In the genomic region with DNA sequence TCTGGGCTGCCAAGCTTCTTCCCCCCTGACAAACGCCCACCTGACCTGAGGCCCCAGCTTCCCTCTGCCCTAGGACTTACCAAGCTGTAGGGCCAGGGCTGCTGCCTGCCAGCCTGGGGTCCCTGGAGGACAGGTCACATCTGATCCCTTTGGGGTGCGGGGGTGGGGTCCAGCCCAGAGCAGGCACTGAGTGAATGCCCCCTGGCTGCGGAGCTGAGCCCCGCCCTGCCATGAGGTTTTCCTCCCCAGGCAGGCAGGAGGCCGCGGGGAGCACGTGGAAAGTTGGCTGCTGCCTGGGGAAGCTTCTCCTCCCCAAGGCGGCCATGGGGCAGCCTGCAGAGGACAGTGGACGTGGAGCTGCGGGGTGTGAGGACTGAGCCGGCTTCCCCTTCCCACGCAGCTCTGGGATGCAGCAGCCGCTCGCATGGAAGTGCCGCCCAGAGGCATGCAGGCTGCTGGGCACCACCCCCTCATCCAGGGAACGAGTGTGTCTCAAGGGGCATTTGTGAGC, we compare ENCODE assay signal across 17 cellular contexts. TPM values are rescaled to one million over a fixed set of nuclear protein-coding genes. Genes with fewer than 3 reads are reported as not detected.
A peak's percentile ranks its signal among the peaks of the same experiment; 100 is the strongest.
DNase-seq lines count a peak whose midpoint lies in the region; ATAC-seq and TF ChIP-seq lines count a peak whose summit lies in the region.
"Had no signal": no experiment of that assay in that cellular context is flagged by ENCODE, and none has a peak within 500 bp of the region (broad histone marks: within the 10 kb centered on the region; RNA-seq: fewer than 3 reads in every experiment).

No MANE protein-coding gene starts in this region.

- H3K18ac ChIP-seq in H9 (ENCODE audit: insufficient read length, low read depth, low read length): peak overlapping the region; percentile 19
- H3K18ac ChIP-seq in mesendoderm (ENCODE audit: low read length): no peak overlapping the region

- H3K36me3 ChIP-seq in skeletal muscle satellite cell (ENCODE audit: insufficient read depth, low read length): no peaks in the 10 kb centered on the region
- H3K36me3 ChIP-seq in mesendoderm (ENCODE audit: control insufficient read depth, insufficient read depth, low read length): no peaks in the 10 kb centered on the region

- H2AFZ ChIP-seq in H9 (ENCODE audit: low read length): no peak overlapping the region

- H3K4ac ChIP-seq in H9 (ENCODE audit: low read depth, low read length) (no peak overlapping the region), mesendoderm (ENCODE audit: low read depth, low read length) (no peak overlapping the region)

- H3K27ac ChIP-seq in H9 (ENCODE audit: insufficient read length, low read depth, low read length): no peak overlapping the region
- H3K27ac ChIP-seq in mesendoderm (ENCODE audit: low read depth, low read length): no peak overlapping the region
- H3K27ac ChIP-seq: HL-60, psoas muscle had no signal

- H3K79me1 ChIP-seq in H9 (ENCODE audit: insufficient read depth, low read depth, low read length, poor library complexity, severe bottlenecking): no peaks in the 10 kb centered on the region
- H3K79me1 ChIP-seq in mesendoderm (ENCODE audit: low read length): no peaks in the 10 kb centered on the region

- H4K20me1 ChIP-seq in H9 (ENCODE audit: control insufficient read depth, insufficient read depth, insufficient read length): no peaks in the 10 kb centered on the region

- H3K4me3 Mint-ChIP-seq in H9 (no peak overlapping the region), chondrocyte (ENCODE audit: unreplicated experiment) (no peak overlapping the region), T-helper 17 cell (no peak overlapping the region)
- H3K4me3 Mint-ChIP-seq: activated T-helper 17 cell treated with anti-CD3 and anti-CD28 coated beads, Interleukin-2, amount 50 U/mL, for 72 hours; CD4-positive, alpha-beta T cell; T-helper 1 cell treated with Interleukin-12 subunit alpha and Interleukin-12 subunit beta and Interleukin-4 antibody, amounts not matched to agents 30 μg/mL and 1 μg/mL, for 36 hours had no signal

- H4K8ac ChIP-seq in H9 (replicated peaks; ENCODE audit: insufficient read length, low read depth, low read length) (no peak overlapping the region), mesendoderm (ENCODE audit: low read depth, low read length) (no peak overlapping the region)

- H3K79me2 ChIP-seq in H9 (ENCODE audit: insufficient read depth, low read length) (no peaks in the 10 kb centered on the region), mesendoderm (ENCODE audit: control insufficient read depth, insufficient read depth, low read length) (no peaks in the 10 kb centered on the region)

- H3K36me3 Mint-ChIP-seq in H9 (ENCODE audit: insufficient read depth in 1 of 3, low read depth in 3 of 3) (no peaks in the 10 kb centered on the region), chondrocyte (ENCODE audit: low read depth) (peaks cover 5% of the 10 kb centered on the region), T-helper 17 cell (ENCODE audit: low read depth) (peaks cover 2% of the 10 kb centered on the region)

- peak overlapping the region; percentile 1; the same call in 1 of the 2 replicates for H3K14ac ChIP-seq in H9 (ENCODE audit: insufficient read depth, low read length)

- H2BK15ac ChIP-seq in H9 (ENCODE audit: low read depth, low read length) (no peak overlapping the region), mesendoderm (replicated peaks; ENCODE audit: low read depth) (no peak overlapping the region)

- WGBS in H9 (ENCODE audit: extremely low coverage, insufficient read length, low lambda C conversion rate): no CpG with 5 or more reads among the region's 16 CpGs
- WGBS in mesendoderm (ENCODE audit: extremely low coverage, insufficient coverage, low lambda C conversion rate): no CpG with 5 or more reads among the region's 16 CpGs

- H3K23ac ChIP-seq in H9 (ENCODE audit: insufficient read length, low read depth, low read length) (no peak overlapping the region), mesendoderm (ENCODE audit: low read length) (no peak overlapping the region)

- H3K4me1 Mint-ChIP-seq in H9: peaks cover 4 to 9% of the 10 kb centered on the region in 2 experiments
- peaks cover 17% of the 10 kb centered on the region for H3K4me1 Mint-ChIP-seq in chondrocyte (ENCODE audit: low read depth)
- H3K4me1 Mint-ChIP-seq in T-helper 17 cell: no peaks in the 10 kb centered on the region
- H3K4me1 Mint-ChIP-seq: activated T-helper 17 cell treated with anti-CD3 and anti-CD28 coated beads, Interleukin-2, amount 50 U/mL, for 72 hours had no signal

- H3K23me2 ChIP-seq in H9 (ENCODE audit: insufficient read length, low read depth, low read length, poor library complexity, severe bottlenecking): no peaks in the 10 kb centered on the region

- H3K27ac Mint-ChIP-seq in H9 (no peak overlapping the region), chondrocyte (ENCODE audit: unreplicated experiment) (no peak overlapping the region), T-helper 17 cell (no peak overlapping the region)
- H3K27ac Mint-ChIP-seq: activated T-helper 17 cell treated with anti-CD3 and anti-CD28 coated beads, Interleukin-2, amount 50 U/mL, for 72 hours; CD4-positive, alpha-beta T cell; T-helper 1 cell treated with Interleukin-12 subunit alpha and Interleukin-12 subunit beta and Interleukin-4 antibody, amounts not matched to agents 30 μg/mL and 1 μg/mL, for 36 hours had no signal

- H3K4me1 ChIP-seq in H9 (ENCODE audit: insufficient read depth, low read length): no peaks in the 10 kb centered on the region
- H3K4me1 ChIP-seq in skeletal muscle satellite cell (ENCODE audit: control insufficient read depth, insufficient read depth, low read length): peaks cover 36% of the 10 kb centered on the region
- H3K4me1 ChIP-seq in mesendoderm (ENCODE audit: control insufficient read depth, low read depth, low read length): no peaks in the 10 kb centered on the region

- H2BK120ac ChIP-seq in H9 (ENCODE audit: low read depth, low read length, poor library complexity, severe bottlenecking) (no peak overlapping the region), mesendoderm (ENCODE audit: low read depth, low read length) (no peak overlapping the region)

- no peak overlapping the region for H3K56ac ChIP-seq in H9 (ENCODE audit: insufficient read length, low read depth, low read length)
- H3K56ac ChIP-seq in mesendoderm (ENCODE audit: low read length): no peak overlapping the region

- no peak for ATAC-seq in T-helper 17 cell
- ATAC-seq: activated T-helper 17 cell treated with anti-CD3 and anti-CD28 coated beads, Interleukin-2, amount 50 U/mL, for 72 hours had no signal

- peaks cover 18% of the 10 kb centered on the region for H3K27me3 Mint-ChIP-seq in H9 (ENCODE audit: low read depth)
- H3K27me3 Mint-ChIP-seq in chondrocyte (ENCODE audit: low read depth): peaks cover 7% of the 10 kb centered on the region
- H3K27me3 Mint-ChIP-seq in T-helper 17 cell: peaks cover 27% of the 10 kb centered on the region

- H3T11ph ChIP-seq in H9 (ENCODE audit: low read length): no peak overlapping the region

- H4K5ac ChIP-seq in H9 (ENCODE audit: insufficient read length, low read depth, low read length) (no peak overlapping the region), mesendoderm (ENCODE audit: low read length) (no peak overlapping the region)

- no peak for TF ChIP-seq CTCF in H9 (conservative IDR thresholded peaks at IDR 0.05)
- peak; percentile 20 for TF ChIP-seq CTCF in chondrocyte (IDR thresholded peaks at IDR 0.05)

- DNase-seq in H9 (no peak), chondrocyte (ENCODE audit: low spot score) (peak; percentile 91), iPS-NIHi11 (ENCODE audit: low spot score) (peak; percentile 52), globus pallidus (ENCODE audit: low spot score) (no peak), mesendoderm (no peak), T-helper 17 cell (no peak), T1000 (lab: John Stamatoyannopoulos, UW) (no peak)
- DNase-seq: activated CD4-positive, alpha-beta T cell treated with anti-CD3 and anti-CD28 coated beads, Interleukin-2, amount 50 U/mL, for 1 hour; NCI-H187; NCI-H774; stimulated activated CD4-positive, alpha-beta T cell treated with anti-CD3 and anti-CD28 coated beads, Interleukin-4, amount 100 ng/mL, for 1 hour had no signal

- H2BK20ac ChIP-seq in H9 (ENCODE audit: low read depth, low read length, poor library complexity, severe bottlenecking): no peak overlapping the region

- H3K4me3 ChIP-seq in skeletal muscle satellite cell (ENCODE audit: low read length) (no peak overlapping the region), mesendoderm (ENCODE audit: low read length) (no peak overlapping the region)
- H3K4me3 ChIP-seq: psoas muscle had no signal

- no peak overlapping the region for H3K9ac ChIP-seq in H9 (ENCODE audit: extremely low read depth, insufficient read length, low read length)
- H3K9ac ChIP-seq in skeletal muscle satellite cell (ENCODE audit: low read depth, low read length): no peak overlapping the region
- H3K9ac ChIP-seq in mesendoderm (ENCODE audit: low read length): no peak overlapping the region

- no peaks in the 10 kb centered on the region for H3K9me3 ChIP-seq in H9 (ENCODE audit: control insufficient read depth, low read depth, low read length)
- no peaks in the 10 kb centered on the region for H3K9me3 ChIP-seq in skeletal muscle satellite cell (replicated peaks; ENCODE audit: low read length)
- no peaks in the 10 kb centered on the region for H3K9me3 ChIP-seq in T-helper 17 cell (ENCODE audit: control insufficient read depth, low read length, poor library complexity, severe bottlenecking)
- H3K9me3 ChIP-seq: psoas muscle had no signal

- no peak overlapping the region for H2BK12ac ChIP-seq in H9 (ENCODE audit: insufficient read length, low read depth, low read length)

- no peak overlapping the region for H4K91ac ChIP-seq in H9 (ENCODE audit: insufficient read length, low read depth, low read length)

- no peak overlapping the region for H2AK5ac ChIP-seq in H9 (ENCODE audit: insufficient read length, low read length)
- H2AK5ac ChIP-seq in mesendoderm (ENCODE audit: low read length): no peak overlapping the region

- no peaks in the 10 kb centered on the region; a peak in 2 of 5 replicates for H3K9me3 Mint-ChIP-seq in H9
- H3K9me3 Mint-ChIP-seq in chondrocyte (ENCODE audit: low read depth): peaks cover 7% of the 10 kb centered on the region
- H3K9me3 Mint-ChIP-seq: activated T-helper 17 cell treated with anti-CD3 and anti-CD28 coated beads, Interleukin-2, amount 50 U/mL, for 72 hours; CD4-positive, alpha-beta T cell; T-helper 1 cell treated with Interleukin-12 subunit alpha and Interleukin-12 subunit beta and Interleukin-4 antibody, amounts not matched to agents 30 μg/mL and 1 μg/mL, for 36 hours had no signal

- H3K4me2 ChIP-seq in H9 (ENCODE audit: insufficient read depth, insufficient read length, low read length) (no peak overlapping the region), skeletal muscle satellite cell (ENCODE audit: low read length) (peak overlapping the region; percentile 62), mesendoderm (ENCODE audit: low read length) (no peak overlapping the region)

- H2BK5ac ChIP-seq in H9 (ENCODE audit: insufficient read length, low read length) (no peak overlapping the region), mesendoderm (ENCODE audit: low read length) (no peak overlapping the region)

- H3K27me3 ChIP-seq in H9 (ENCODE audit: insufficient read depth, low read length) (no peaks in the 10 kb centered on the region), skeletal muscle satellite cell (ENCODE audit: control insufficient read depth, insufficient read depth, low read length) (peaks cover 29% of the 10 kb centered on the region), mesendoderm (ENCODE audit: insufficient read depth, low read length, poor library complexity) (no peaks in the 10 kb centered on the region)

RNA-seq across cellular contexts. Expression of a gene that starts 37.0 kb away (rescaled TPM):
- total RNA-seq in H9 (2021) (2.9 and 3.0 TPM in 2 replicates), chondrocyte (0.68 to 4.8 TPM (median 3.5 TPM) in 3 replicates), T-helper 17 cell (not detected)
- 2.2 and 3.3 TPM in 2 replicates for total RNA-seq in skeletal muscle satellite cell (2012; rRNA removed)
- polyA plus RNA-seq in mesendoderm (2013, experiment 1 of 2): 1.8 TPM
- polyA plus RNA-seq in mesendoderm (2013, experiment 2 of 2): 1.9 TPM
- total RNA-seq: activated T-helper 17 cell treated with anti-CD3 and anti-CD28 coated beads, Interleukin-2, amount 50 U/mL, for 72 hours; CD4-positive, alpha-beta T cell had no signal

Comparison
In these comparisons a context has a peak if more than half of its experiments do, and no peak if none do; other contexts are left out.
1. DNase-seq: peak in chondrocyte (single experiment) and iPS-NIHi11 (single experiment); none in H9 (single experiment), globus pallidus (single experiment), mesendoderm (single experiment), T-helper 17 cell (0 of 3) and T1000 (single experiment).